ENCODE assay signal across 19 cellular contexts in genomic region chr6:21227486-21227885, GRCh38.
A peak's percentile ranks its signal among the peaks of the same experiment; 100 is the strongest.
DNase-seq lines count a peak whose midpoint lies in the region; ATAC-seq and TF ChIP-seq lines count a peak whose summit lies in the region.
"Had no signal": no experiment of that assay in that cellular context is flagged by ENCODE, and none has a peak within 500 bp of the region (broad histone marks: within the 10 kb centered on the region; RNA-seq: fewer than 3 reads in every experiment).

No MANE protein-coding gene starts in this region.

- H3K36me3 Mint-ChIP-seq in neural crest cell (ENCODE audit: low read depth) (peaks cover 15% of the 10 kb centered on the region), WTC11 (peaks cover 8% of the 10 kb centered on the region)

- H3K4me1 Mint-ChIP-seq in neural crest cell (peaks cover 18% of the 10 kb centered on the region), WTC11 (peaks cover 16% of the 10 kb centered on the region)
- H3K4me1 Mint-ChIP-seq: T-helper 17 cell had no signal

- DNase-seq in DND-41 (no peak), HT1080 (ENCODE audit: low read depth) (peak; percentile 42), astrocyte of the hippocampus (ENCODE audit: low read depth, low spot score) (peak; percentile 38), neural crest cell (ENCODE audit: low read depth, low spot score) (no peak), WTC11 (ENCODE audit: low spot score) (no peak), NCI-H446 (lab: John Stamatoyannopoulos, UW) (no peak)
- DNase-seq: activated CD8-positive, alpha-beta T cell treated with anti-CD3 and anti-CD28 coated beads, Interleukin-2, amount 10 ng/mL, durations not matched to agents 7 days and 5 days; dorsolateral prefrontal cortex; erythroblast; lower lobe of right lung; NCI-H2029; NCI-H510A treated with DMSO at 0.1 percent for 48 hours; SIG-M5; stimulated activated CD4-positive, alpha-beta T cell treated with anti-CD3 and anti-CD28 coated beads, Interleukin-2, amount 100 ng/mL, for 24 hours; T-helper 17 cell had no signal

- H3K27me3 ChIP-seq in DND-41 (ENCODE audit: insufficient read depth, low read length, poor library complexity) = no peaks in the 10 kb centered on the region
- H3K27me3 ChIP-seq: dorsolateral prefrontal cortex had no signal

- H3K4me2 ChIP-seq in DND-41 (ENCODE audit: insufficient read depth, low read length) = no peak overlapping the region

- H3K27me3 Mint-ChIP-seq in neural crest cell (ENCODE audit: low read depth) = no peaks in the 10 kb centered on the region
- H3K27me3 Mint-ChIP-seq in WTC11 (ENCODE audit: low read depth) = no peaks in the 10 kb centered on the region
- H3K27me3 Mint-ChIP-seq: stimulated activated naive CD8-positive, alpha-beta T cell treated with anti-CD3 and anti-CD28 coated beads, Interleukin-15, Interleukin-2, amounts not matched to agents 100 ng/mL and 50 ng/mL, for 24 hours; T-helper 17 cell had no signal

- POLR2A ChIA-PET in WTC11 (lab: Charles Lee) = no interaction called here

- H3K4me1 ChIP-seq in DND-41 (ENCODE audit: insufficient read depth, low read length) = no peaks in the 10 kb centered on the region
- H3K4me1 ChIP-seq: lower lobe of right lung had no signal

- H3K27ac Mint-ChIP-seq in neural crest cell (ENCODE audit: unreplicated experiment) (no peak overlapping the region), WTC11 (no peak overlapping the region; the same call in 1 of the 2 replicates)
- H3K27ac Mint-ChIP-seq: activated CD8-positive, alpha-beta T cell treated with anti-CD3 and anti-CD28 coated beads, Interleukin-2, amount 10 ng/mL, durations not matched to agents 7 days and 5 days; activated naive CD4-positive, alpha-beta T cell treated with anti-CD3 and anti-CD28 coated beads, Interleukin-2, amount 50 U/mL, for 72 hours; stimulated activated naive CD8-positive, alpha-beta T cell treated with anti-CD3 and anti-CD28 coated beads, Interleukin-15, Interleukin-2, amounts not matched to agents 100 ng/mL and 50 ng/mL, for 24 hours; T-helper 17 cell had no signal

- ATAC-seq in DND-41 (ENCODE audit: insufficient read depth, low read depth) (peak; percentile 39; the same call in 1 of the 3 replicates), GM18867 (IDR thresholded peaks at IDR 0.05; ENCODE audit: unreplicated experiment) (no peak), WTC11 (no peak), HG03354 (IDR thresholded peaks at IDR 0.05; ENCODE audit: poor library complexity, severe bottlenecking, unreplicated experiment) (no peak)
- ATAC-seq: activated CD8-positive, alpha-beta T cell treated with anti-CD3 and anti-CD28 coated beads, Interleukin-2, amount 10 ng/mL, durations not matched to agents 7 days and 5 days; activated naive CD4-positive, alpha-beta T cell treated with anti-CD3 and anti-CD28 coated beads, Interleukin-2, amount 50 U/mL, for 72 hours; lower lobe of right lung; T-helper 17 cell had no signal

- no peak overlapping the region for H3K4me3 ChIP-seq in DND-41 (ENCODE audit: low read depth in 1 of 2, low read length in 2 of 2)
- H3K4me3 ChIP-seq: dorsolateral prefrontal cortex, lower lobe of right lung had no signal

- H3K79me2 ChIP-seq in DND-41 (ENCODE audit: insufficient read depth, low read length) = no peaks in the 10 kb centered on the region

- no peak overlapping the region for H3K9ac ChIP-seq in DND-41 (ENCODE audit: low read depth, low read length)

- no peaks in the 10 kb centered on the region for H3K9me3 ChIP-seq in DND-41 (ENCODE audit: insufficient read depth, low read length, severe bottlenecking)
- H3K9me3 ChIP-seq: lower lobe of right lung had no signal

- H3K27ac ChIP-seq in DND-41 (ENCODE audit: low read length) = no peak overlapping the region
- H3K27ac ChIP-seq: dorsolateral prefrontal cortex, lower lobe of right lung had no signal

- CTCF ChIA-PET in WTC11 (lab: Charles Lee) = no interaction called here

- H4K20me1 ChIP-seq in DND-41 (ENCODE audit: insufficient read depth, low read length) = no peaks in the 10 kb centered on the region

- H3K9me3 Mint-ChIP-seq in neural crest cell = no peaks in the 10 kb centered on the region
- peaks cover 5% of the 10 kb centered on the region for H3K9me3 Mint-ChIP-seq in WTC11

- no peak overlapping the region for H2AFZ ChIP-seq in DND-41 (ENCODE audit: low read depth, low read length)

- H3K4me3 Mint-ChIP-seq in neural crest cell = no peak overlapping the region
- H3K4me3 Mint-ChIP-seq in WTC11 = no peak overlapping the region
- H3K4me3 Mint-ChIP-seq: activated CD8-positive, alpha-beta T cell treated with anti-CD3 and anti-CD28 coated beads, Interleukin-2, amount 10 ng/mL, durations not matched to agents 7 days and 5 days; stimulated activated naive CD8-positive, alpha-beta T cell treated with anti-CD3 and anti-CD28 coated beads, Interleukin-15, Interleukin-2, amounts not matched to agents 100 ng/mL and 50 ng/mL, for 24 hours; T-helper 17 cell had no signal

- peaks cover 13% of the 10 kb centered on the region for H3K36me3 ChIP-seq in DND-41 (ENCODE audit: insufficient read depth, low read length)

- TF ChIP-seq CTCF in DND-41 (IDR thresholded peaks at IDR 0.05; ENCODE audit: borderline replicate concordance, extremely low read depth, low read length, poor library complexity, severe bottlenecking) (no peak), neural crest cell (conservative IDR thresholded peaks at IDR 0.05) (peak; percentile 25), WTC11 (IDR thresholded peaks at IDR 0.05) (no peak)

TF ChIP-seq in WTC11, 78 proteins besides CTCF, POLR2A, EP300 and RAD21 (continues in another document):
- no peak for TF ChIP-seq NR2C2 (CRISPR knock-in tag; IDR thresholded peaks at IDR 0.05)
- TF ChIP-seq NFE2L1 (CRISPR knock-in tag; IDR thresholded peaks at IDR 0.05) = no peak
- no peak for TF ChIP-seq GTF2I (CRISPR knock-in tag; conservative IDR thresholded peaks at IDR 0.05)
- no peak for TF ChIP-seq PRDM15 (CRISPR knock-in tag; IDR thresholded peaks at IDR 0.05)
- no peak for TF ChIP-seq HMGA2 (CRISPR knock-in tag; IDR thresholded peaks at IDR 0.05)
- TF ChIP-seq SP1 (CRISPR knock-in tag; conservative IDR thresholded peaks at IDR 0.05) = no peak
- TF ChIP-seq IRF2 (CRISPR knock-in tag; IDR thresholded peaks at IDR 0.05; ENCODE audit: borderline replicate concordance, low read depth) = no peak
- no peak for TF ChIP-seq ZNF138 (CRISPR knock-in tag; conservative IDR thresholded peaks at IDR 0.05)
- no peak for TF ChIP-seq ZNF416 (CRISPR knock-in tag; IDR thresholded peaks at IDR 0.05)
- TF ChIP-seq OVOL2 (CRISPR knock-in tag; IDR thresholded peaks at IDR 0.05; ENCODE audit: borderline replicate concordance) = no peak
- TF ChIP-seq ZNF423 (CRISPR knock-in tag; IDR thresholded peaks at IDR 0.05) = no peak
- no peak for TF ChIP-seq JUN (CRISPR knock-in tag; IDR thresholded peaks at IDR 0.05)
- TF ChIP-seq SMAD4 (CRISPR knock-in tag; IDR thresholded peaks at IDR 0.05) = no peak
- TF ChIP-seq CREM (CRISPR knock-in tag; IDR thresholded peaks at IDR 0.05) = no peak
- TF ChIP-seq E2F1 (CRISPR knock-in tag; IDR thresholded peaks at IDR 0.05) = no peak
- no peak for TF ChIP-seq ZMAT4 (CRISPR knock-in tag; IDR thresholded peaks at IDR 0.05)
- TF ChIP-seq IRF1 (CRISPR knock-in tag; IDR thresholded peaks at IDR 0.05) = no peak
- no peak for TF ChIP-seq ZNF396 (CRISPR knock-in tag; IDR thresholded peaks at IDR 0.05; ENCODE audit: borderline replicate concordance)

Comparison
In these comparisons a context has a peak if more than half of its experiments do, and no peak if none do; other contexts are left out.
1. DNase-seq: peak in HT1080 (single experiment) and astrocyte of the hippocampus (single experiment); none in DND-41 (single experiment), neural crest cell (single experiment), WTC11 (single experiment) and NCI-H446 (0 of 2).